In genomic region chr16:67459066-67459857, GRCh38 we compare ENCODE assay signal across 1 cellular context.
A peak's percentile ranks its signal among the peaks of the same experiment; 100 is the strongest.
TF ChIP-seq lines count a peak whose summit lies in the region.

No MANE protein-coding gene starts in this region.

TF ChIP-seq in HepG2, 621 proteins besides CTCF, POLR2A, EP300 and RAD21 (continues in another document):
- TF ChIP-seq ZNF629 (CRISPR knock-in tag; conservative IDR thresholded peaks at IDR 0.05), result no peak
- no peak for TF ChIP-seq ZNF660 (CRISPR knock-in tag; IDR thresholded peaks at IDR 0.05; ENCODE audit: borderline replicate concordance, low read depth)
- TF ChIP-seq ZNF574 (CRISPR knock-in tag; IDR thresholded peaks at IDR 0.05), result 0 out of 2 replicates have a peak, but pooled peaks have one; percentile 37
- peak; percentile 45; the same call in 1 of the 2 replicates for TF ChIP-seq TBX2 (CRISPR knock-in tag; IDR thresholded peaks at IDR 0.05; ENCODE audit: borderline replicate concordance)
- 0 out of 2 replicates have a peak, but pooled peaks have one; percentile 13 for TF ChIP-seq NR2F2 (IDR thresholded peaks at IDR 0.05; ENCODE audit: borderline replicate concordance, low read depth)
- no peak for TF ChIP-seq XBP1 (CRISPR knock-in tag; IDR thresholded peaks at IDR 0.05)
- TF ChIP-seq DMAP1 (CRISPR knock-in tag; IDR thresholded peaks at IDR 0.05), result no peak
- no peak for TF ChIP-seq KDM5B (CRISPR knock-in tag; IDR thresholded peaks at IDR 0.05; ENCODE audit: borderline replicate concordance)
- no peak for TF ChIP-seq PAF1 (CRISPR knock-in tag; IDR thresholded peaks at IDR 0.05)
- no peak for TF ChIP-seq MBD4 (IDR thresholded peaks at IDR 0.05; ENCODE audit: borderline replicate concordance, low read length)
- no peak for TF ChIP-seq ZZZ3 (CRISPR knock-in tag; IDR thresholded peaks at IDR 0.05; ENCODE audit: borderline replicate concordance)
- TF ChIP-seq ZIK1 (CRISPR knock-in tag; IDR thresholded peaks at IDR 0.05; ENCODE audit: borderline replicate concordance, low read depth), result no peak
- TF ChIP-seq ZBTB20 (CRISPR knock-in tag; IDR thresholded peaks at IDR 0.05; ENCODE audit: borderline replicate concordance, low read depth), result no peak
- no peak for TF ChIP-seq ZNF235 (CRISPR knock-in tag; IDR thresholded peaks at IDR 0.05; ENCODE audit: borderline replicate concordance)
- TF ChIP-seq ELF1 (CRISPR knock-in tag; IDR thresholded peaks at IDR 0.05), result no peak
- no peak for TF ChIP-seq TBX3 (IDR thresholded peaks at IDR 0.05; ENCODE audit: borderline replicate concordance)
- TF ChIP-seq, protein P1, sequence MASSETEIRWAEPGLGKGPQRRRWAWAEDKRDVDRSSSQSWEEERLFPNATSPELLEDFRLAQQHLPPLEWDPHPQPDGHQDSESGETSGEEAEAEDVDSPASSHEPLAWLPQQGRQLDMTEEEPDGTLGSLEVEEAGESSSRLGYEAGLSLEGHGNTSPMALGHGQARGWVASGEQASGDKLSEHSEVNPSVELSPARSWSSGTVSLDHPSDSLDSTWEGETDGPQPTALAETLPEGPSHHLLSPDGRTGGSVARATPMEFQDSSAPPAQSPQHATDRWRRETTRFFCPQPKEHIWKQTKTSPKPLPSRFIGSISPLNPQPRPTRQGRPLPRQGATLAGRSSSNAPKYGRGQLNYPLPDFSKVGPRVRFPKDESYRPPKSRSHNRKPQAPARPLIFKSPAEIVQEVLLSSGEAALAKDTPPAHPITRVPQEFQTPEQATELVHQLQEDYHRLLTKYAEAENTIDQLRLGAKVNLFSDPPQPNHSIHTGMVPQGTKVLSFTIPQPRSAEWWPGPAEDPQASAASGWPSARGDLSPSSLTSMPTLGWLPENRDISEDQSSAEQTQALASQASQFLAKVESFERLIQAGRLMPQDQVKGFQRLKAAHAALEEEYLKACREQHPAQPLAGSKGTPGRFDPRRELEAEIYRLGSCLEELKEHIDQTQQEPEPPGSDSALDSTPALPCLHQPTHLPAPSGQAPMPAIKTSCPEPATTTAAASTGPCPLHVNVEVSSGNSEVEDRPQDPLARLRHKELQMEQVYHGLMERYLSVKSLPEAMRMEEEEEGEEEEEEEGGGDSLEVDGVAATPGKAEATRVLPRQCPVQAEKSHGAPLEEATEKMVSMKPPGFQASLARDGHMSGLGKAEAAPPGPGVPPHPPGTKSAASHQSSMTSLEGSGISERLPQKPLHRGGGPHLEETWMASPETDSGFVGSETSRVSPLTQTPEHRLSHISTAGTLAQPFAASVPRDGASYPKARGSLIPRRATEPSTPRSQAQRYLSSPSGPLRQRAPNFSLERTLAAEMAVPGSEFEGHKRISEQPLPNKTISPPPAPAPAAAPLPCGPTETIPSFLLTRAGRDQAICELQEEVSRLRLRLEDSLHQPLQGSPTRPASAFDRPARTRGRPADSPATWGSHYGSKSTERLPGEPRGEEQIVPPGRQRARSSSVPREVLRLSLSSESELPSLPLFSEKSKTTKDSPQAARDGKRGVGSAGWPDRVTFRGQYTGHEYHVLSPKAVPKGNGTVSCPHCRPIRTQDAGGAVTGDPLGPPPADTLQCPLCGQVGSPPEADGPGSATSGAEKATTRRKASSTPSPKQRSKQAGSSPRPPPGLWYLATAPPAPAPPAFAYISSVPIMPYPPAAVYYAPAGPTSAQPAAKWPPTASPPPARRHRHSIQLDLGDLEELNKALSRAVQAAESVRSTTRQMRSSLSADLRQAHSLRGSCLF (CRISPR knock-in tag; IDR thresholded peaks at IDR 0.05; ENCODE audit: borderline replicate concordance), result no peak
- TF ChIP-seq AFF4 (CRISPR knock-in tag; IDR thresholded peaks at IDR 0.05), result no peak
- no peak for TF ChIP-seq ONECUT2 (CRISPR knock-in tag; IDR thresholded peaks at IDR 0.05)
- TF ChIP-seq FIP1L1 (IDR thresholded peaks at IDR 0.05; ENCODE audit: borderline replicate concordance, insufficient read depth, low read depth, low read length), result no peak
- TF ChIP-seq THYN1 (CRISPR knock-in tag; IDR thresholded peaks at IDR 0.05; ENCODE audit: borderline replicate concordance, low read depth), result no peak
- no peak for TF ChIP-seq E2F2 (CRISPR knock-in tag; IDR thresholded peaks at IDR 0.05; ENCODE audit: borderline replicate concordance)
- TF ChIP-seq GATA4 (IDR thresholded peaks at IDR 0.05; ENCODE audit: borderline replicate concordance, low read depth), result no peak
- TF ChIP-seq SYNCRIP (IDR thresholded peaks at IDR 0.05; ENCODE audit: insufficient read depth, low read depth, low read length), result no peak
- TF ChIP-seq, protein P2, sequence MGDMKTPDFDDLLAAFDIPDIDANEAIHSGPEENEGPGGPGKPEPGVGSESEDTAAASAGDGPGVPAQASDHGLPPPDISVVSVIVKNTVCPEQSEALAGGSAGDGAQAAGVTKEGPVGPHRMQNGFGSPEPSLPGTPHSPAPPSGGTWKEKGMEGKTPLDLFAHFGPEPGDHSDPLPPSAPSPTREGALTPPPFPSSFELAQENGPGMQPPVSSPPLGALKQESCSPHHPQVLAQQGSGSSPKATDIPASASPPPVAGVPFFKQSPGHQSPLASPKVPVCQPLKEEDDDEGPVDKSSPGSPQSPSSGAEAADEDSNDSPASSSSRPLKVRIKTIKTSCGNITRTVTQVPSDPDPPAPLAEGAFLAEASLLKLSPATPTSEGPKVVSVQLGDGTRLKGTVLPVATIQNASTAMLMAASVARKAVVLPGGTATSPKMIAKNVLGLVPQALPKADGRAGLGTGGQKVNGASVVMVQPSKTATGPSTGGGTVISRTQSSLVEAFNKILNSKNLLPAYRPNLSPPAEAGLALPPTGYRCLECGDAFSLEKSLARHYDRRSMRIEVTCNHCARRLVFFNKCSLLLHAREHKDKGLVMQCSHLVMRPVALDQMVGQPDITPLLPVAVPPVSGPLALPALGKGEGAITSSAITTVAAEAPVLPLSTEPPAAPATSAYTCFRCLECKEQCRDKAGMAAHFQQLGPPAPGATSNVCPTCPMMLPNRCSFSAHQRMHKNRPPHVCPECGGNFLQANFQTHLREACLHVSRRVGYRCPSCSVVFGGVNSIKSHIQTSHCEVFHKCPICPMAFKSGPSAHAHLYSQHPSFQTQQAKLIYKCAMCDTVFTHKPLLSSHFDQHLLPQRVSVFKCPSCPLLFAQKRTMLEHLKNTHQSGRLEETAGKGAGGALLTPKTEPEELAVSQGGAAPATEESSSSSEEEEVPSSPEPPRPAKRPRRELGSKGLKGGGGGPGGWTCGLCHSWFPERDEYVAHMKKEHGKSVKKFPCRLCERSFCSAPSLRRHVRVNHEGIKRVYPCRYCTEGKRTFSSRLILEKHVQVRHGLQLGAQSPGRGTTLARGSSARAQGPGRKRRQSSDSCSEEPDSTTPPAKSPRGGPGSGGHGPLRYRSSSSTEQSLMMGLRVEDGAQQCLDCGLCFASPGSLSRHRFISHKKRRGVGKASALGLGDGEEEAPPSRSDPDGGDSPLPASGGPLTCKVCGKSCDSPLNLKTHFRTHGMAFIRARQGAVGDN (CRISPR knock-in tag; IDR thresholded peaks at IDR 0.05), result peak; percentile 48; the same call in 1 of the 2 replicates
- no peak for TF ChIP-seq HMG20A (CRISPR knock-in tag; IDR thresholded peaks at IDR 0.05; ENCODE audit: borderline replicate concordance)
- no peak for TF ChIP-seq SOX13 (IDR thresholded peaks at IDR 0.05)
- TF ChIP-seq SOX13 (CRISPR knock-in tag; conservative IDR thresholded peaks at IDR 0.05 in 1 of 2, IDR thresholded peaks at IDR 0.05 in 1 of 2), result no peak
- no peak for TF ChIP-seq NRL (CRISPR knock-in tag; IDR thresholded peaks at IDR 0.05; ENCODE audit: borderline replicate concordance)
- TF ChIP-seq, protein P3, sequence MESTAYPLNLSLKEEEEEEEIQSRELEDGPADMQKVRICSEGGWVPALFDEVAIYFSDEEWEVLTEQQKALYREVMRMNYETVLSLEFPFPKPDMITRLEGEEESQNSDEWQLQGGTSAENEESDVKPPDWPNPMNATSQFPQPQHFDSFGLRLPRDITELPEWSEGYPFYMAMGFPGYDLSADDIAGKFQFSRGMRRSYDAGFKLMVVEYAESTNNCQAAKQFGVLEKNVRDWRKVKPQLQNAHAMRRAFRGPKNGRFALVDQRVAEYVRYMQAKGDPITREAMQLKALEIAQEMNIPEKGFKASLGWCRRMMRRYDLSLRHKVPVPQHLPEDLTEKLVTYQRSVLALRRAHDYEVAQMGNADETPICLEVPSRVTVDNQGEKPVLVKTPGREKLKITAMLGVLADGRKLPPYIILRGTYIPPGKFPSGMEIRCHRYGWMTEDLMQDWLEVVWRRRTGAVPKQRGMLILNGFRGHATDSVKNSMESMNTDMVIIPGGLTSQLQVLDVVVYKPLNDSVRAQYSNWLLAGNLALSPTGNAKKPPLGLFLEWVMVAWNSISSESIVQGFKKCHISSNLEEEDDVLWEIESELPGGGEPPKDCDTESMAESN (CRISPR knock-in tag; conservative IDR thresholded peaks at IDR 0.05), result no peak
- no peak for TF ChIP-seq KAT2B (IDR thresholded peaks at IDR 0.05; ENCODE audit: borderline replicate concordance, low read depth, low read length)
- no peak for TF ChIP-seq ARID2 (CRISPR knock-in tag; IDR thresholded peaks at IDR 0.05; ENCODE audit: borderline replicate concordance)
- no peak for TF ChIP-seq SP5 (CRISPR knock-in tag; IDR thresholded peaks at IDR 0.05; ENCODE audit: borderline replicate concordance, low read depth)
- TF ChIP-seq, protein P4, sequence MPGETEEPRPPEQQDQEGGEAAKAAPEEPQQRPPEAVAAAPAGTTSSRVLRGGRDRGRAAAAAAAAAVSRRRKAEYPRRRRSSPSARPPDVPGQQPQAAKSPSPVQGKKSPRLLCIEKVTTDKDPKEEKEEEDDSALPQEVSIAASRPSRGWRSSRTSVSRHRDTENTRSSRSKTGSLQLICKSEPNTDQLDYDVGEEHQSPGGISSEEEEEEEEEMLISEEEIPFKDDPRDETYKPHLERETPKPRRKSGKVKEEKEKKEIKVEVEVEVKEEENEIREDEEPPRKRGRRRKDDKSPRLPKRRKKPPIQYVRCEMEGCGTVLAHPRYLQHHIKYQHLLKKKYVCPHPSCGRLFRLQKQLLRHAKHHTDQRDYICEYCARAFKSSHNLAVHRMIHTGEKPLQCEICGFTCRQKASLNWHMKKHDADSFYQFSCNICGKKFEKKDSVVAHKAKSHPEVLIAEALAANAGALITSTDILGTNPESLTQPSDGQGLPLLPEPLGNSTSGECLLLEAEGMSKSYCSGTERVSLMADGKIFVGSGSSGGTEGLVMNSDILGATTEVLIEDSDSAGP (CRISPR knock-in tag; IDR thresholded peaks at IDR 0.05; ENCODE audit: borderline replicate concordance), result no peak
- no peak for TF ChIP-seq ZNF333 (CRISPR knock-in tag; IDR thresholded peaks at IDR 0.05; ENCODE audit: borderline replicate concordance)
- TF ChIP-seq ZNF557 (CRISPR knock-in tag; IDR thresholded peaks at IDR 0.05), result no peak
- no peak for TF ChIP-seq MED1 (CRISPR knock-in tag; IDR thresholded peaks at IDR 0.05)
- TF ChIP-seq FOXC1 (CRISPR knock-in tag; IDR thresholded peaks at IDR 0.05; ENCODE audit: borderline replicate concordance), result no peak
- no peak for TF ChIP-seq HMGA1 (CRISPR knock-in tag; conservative IDR thresholded peaks at IDR 0.05)
- TF ChIP-seq RXRB (CRISPR knock-in tag; IDR thresholded peaks at IDR 0.05; ENCODE audit: borderline replicate concordance), result peak; percentile 26; the same call in 1 of the 2 replicates
